ENCODE assay signal across 8 cellular contexts in the genomic region with DNA sequence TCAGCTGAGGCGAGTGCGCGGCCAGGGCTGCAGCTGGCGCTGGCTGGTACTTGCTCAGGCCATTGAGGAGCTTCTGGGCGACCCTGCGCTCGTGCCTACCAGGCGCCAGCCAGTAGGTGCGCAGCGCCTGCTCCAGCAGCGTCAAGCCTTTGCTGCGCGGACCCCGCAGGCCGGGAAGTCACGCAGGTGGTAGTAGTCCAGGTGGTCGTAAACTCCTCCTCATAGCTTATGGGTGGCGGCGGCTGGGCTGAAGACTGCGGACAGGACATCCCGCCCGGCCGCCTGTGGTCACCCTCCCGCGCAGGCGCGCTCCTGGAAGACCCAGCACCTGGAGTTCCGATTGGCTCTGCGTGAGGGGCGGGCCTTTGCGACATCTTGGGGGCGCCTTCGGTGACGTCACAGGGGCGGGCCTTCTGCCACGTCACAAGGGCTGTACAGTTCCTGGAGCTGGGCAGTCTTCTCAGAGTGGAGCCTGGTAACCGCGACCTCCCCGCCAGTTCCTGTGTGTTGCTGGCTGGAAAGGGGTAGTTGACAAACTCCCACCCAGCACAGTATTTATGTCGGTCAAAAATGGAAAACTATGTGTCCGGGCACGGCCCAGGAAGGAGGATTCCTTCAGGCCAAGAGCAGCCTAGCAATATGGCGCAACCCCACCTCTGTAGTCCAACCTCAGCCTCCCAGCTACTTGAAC.
DNase-seq lines count a peak whose midpoint lies in the region; ATAC-seq, FAIRE-seq and TF ChIP-seq lines count a peak whose summit lies in the region.
"Not testable (repeated sequence)": the region's sequence is repeated elsewhere in the genome, so short reads cannot be mapped to it uniquely, and the experiment has no call there.

No MANE protein-coding gene starts in this region.

- ATAC-seq in HG02642 (IDR thresholded peaks at IDR 0.05; ENCODE audit: poor library complexity, unreplicated experiment) (peak; percentile 98), pancreas (peak; percentile 98 to 99 (median 98))

- FAIRE-seq in pancreas (lab: Jason Lieb, UNC): not testable (repeated sequence)

- TF ChIP-seq CTCF in GM12872 (IDR thresholded peaks at IDR 0.05; ENCODE audit: insufficient read depth, low read depth, low read length) (0 out of 3 replicates have a peak, but pooled peaks have one; percentile 14), thyroid gland (IDR thresholded peaks at IDR 0.05) (peak in 1 of 6 experiments; percentile 16)
- TF ChIP-seq CTCF in pancreas (IDR thresholded peaks at IDR 0.05): not testable (repeated sequence)

- not testable (repeated sequence) for H3K4me1 ChIP-seq in pancreas, thyroid gland

- H3K4me3 Mint-ChIP-seq in activated naive CD8-positive, alpha-beta T cell treated with anti-CD3 and anti-CD28 coated beads for 36 hours: peak overlapping the region; percentile 87

- H3K36me3 Mint-ChIP-seq in activated naive CD8-positive, alpha-beta T cell treated with anti-CD3 and anti-CD28 coated beads for 36 hours: not testable (repeated sequence)

- peak; percentile 83 for DNase-seq in NCI-H1105 (lab: John Stamatoyannopoulos, UW)
- DNase-seq in SKM-1 (lab: John Stamatoyannopoulos, UW; ENCODE audit: unreplicated experiment): peak; percentile 77
- DNase-seq in activated naive CD8-positive, alpha-beta T cell treated with anti-CD3 and anti-CD28 coated beads for 36 hours: peak; percentile 93
- peak; percentile 93 to 99 (median 98) for DNase-seq in head of caudate nucleus
- peak; percentile 95 to 99 (median 96) for DNase-seq in pancreas
- peak; percentile 95 to 96 for DNase-seq in thyroid gland

- not testable (repeated sequence) for H3K4me1 Mint-ChIP-seq in activated naive CD8-positive, alpha-beta T cell treated with anti-CD3 and anti-CD28 coated beads for 36 hours

- not testable (repeated sequence) for H3K27me3 ChIP-seq in pancreas, thyroid gland

- H3K27ac Mint-ChIP-seq in activated naive CD8-positive, alpha-beta T cell treated with anti-CD3 and anti-CD28 coated beads for 36 hours: peak overlapping the region; percentile 89

- H3K4me3 ChIP-seq in pancreas: peak overlapping the region; percentile 34 to 90 (median 76)
- H3K4me3 ChIP-seq in thyroid gland (replicated peaks in 1 of 3): peak overlapping the region; percentile 72 to 91 (median 86)

- not testable (repeated sequence) for H3K9me3 ChIP-seq in pancreas, thyroid gland

- WGBS in pancreas, 2 donors: 1 to 2% methylated on average over 43 of the region's 43 CpGs
- WGBS in thyroid gland, 2 donors: 8 to 21% methylated on average over 4 to 22 of the region's 43 CpGs

- H3K9me3 Mint-ChIP-seq in activated naive CD8-positive, alpha-beta T cell treated with anti-CD3 and anti-CD28 coated beads for 36 hours: not testable (repeated sequence)

- TF ChIP-seq POLR2A in thyroid gland (IDR thresholded peaks at IDR 0.05): peak in 1 of 2 donors; percentile 81

- not testable (repeated sequence) for H3K36me3 ChIP-seq in pancreas, thyroid gland

- intact Hi-C loops in head of caudate nucleus (cut with DNase I); pancreas (cut with DNase I); thyroid gland (cut with DNase I): not testable (repeated sequence)

- H3K27ac ChIP-seq in pancreas (peak overlapping the region; percentile 67 to 92 (median 86)), thyroid gland (peak overlapping the region; percentile 67 to 76 (median 71))

- H3K27me3 Mint-ChIP-seq in activated naive CD8-positive, alpha-beta T cell treated with anti-CD3 and anti-CD28 coated beads for 36 hours: not testable (repeated sequence)

Comparison
In these comparisons a context has a peak if more than half of its experiments do, and no peak if none do; other contexts are left out.
1. Peak in every context shown above with its lines: DNase-seq, ATAC-seq, H3K4me3 ChIP-seq and H3K27ac ChIP-seq.